In genomic region chr20:18223399-18223798, GRCh38 we compare ENCODE assay signal across 17 cellular contexts.
DNase-seq lines count a peak whose midpoint lies in the region; ATAC-seq, FAIRE-seq and TF ChIP-seq lines count a peak whose summit lies in the region.
"Had no signal": no experiment of that assay in that cellular context is flagged by ENCODE, and none has a peak within 500 bp of the region (broad histone marks: within the 10 kb centered on the region; RNA-seq: fewer than 3 reads in every experiment).

No MANE protein-coding gene starts in this region.

- DNase-seq in ELR (ENCODE audit: low read depth) = peak; percentile 4
- DNase-seq in PC-9 = peak; percentile 4 to 59
- peak; percentile 5 for DNase-seq in endothelial cell of umbilical vein (ENCODE audit: low read depth, low spot score)
- DNase-seq in tibial nerve (ENCODE audit: low spot score in 2 of 2) = no peak
- no peak for DNase-seq in Kasumi-1 (lab: John Stamatoyannopoulos, UW)
- DNase-seq in EL = no peak
- DNase-seq: CD4-positive, alpha-beta T cell; DMS79 treated with DMSO at 0.1 percent for 48 hours; H9; NCI-H1694; NCI-H446; NCI-H748 treated with DMSO at 0.1 percent for 48 hours had no signal

- 77 to 83% methylated on average over 4 of the region's 4 CpGs for WGBS in tibial nerve, 2 donors

- H3K4me3 Mint-ChIP-seq in nephron = no peak overlapping the region
- H3K4me3 Mint-ChIP-seq: B cell; CD4-positive, alpha-beta T cell; H9 had no signal

- H3K9me3 Mint-ChIP-seq in nephron = peaks cover 6% of the 10 kb centered on the region
- H3K9me3 Mint-ChIP-seq: CD4-positive, alpha-beta T cell; H9 had no signal

- H3F3A ChIP-seq in PC-9 (ENCODE audit: insufficient read depth, low read depth) = peaks cover 30% of the 10 kb centered on the region

- no peak for FAIRE-seq in endothelial cell of umbilical vein (lab: Jason Lieb, UNC)
- FAIRE-seq: D721Med, RCC 7860 had no signal

- H2AFZ ChIP-seq in PC-9 = no peak overlapping the region
- no peak overlapping the region for H2AFZ ChIP-seq in endothelial cell of umbilical vein (ENCODE audit: low read depth, low read length)

- H3K36me3 Mint-ChIP-seq in nephron (ENCODE audit: low read depth) = no peaks in the 10 kb centered on the region

- H3K9me1 ChIP-seq in endothelial cell of umbilical vein (replicated peaks; ENCODE audit: control insufficient read depth, extremely low read depth, insufficient read depth, low read length) = no peaks in the 10 kb centered on the region

- H3K9me3 ChIP-seq in PC-9 (ENCODE audit: insufficient read depth, low read depth) (peaks cover 6% of the 10 kb centered on the region; the same call in 1 of the 2 replicates), endothelial cell of umbilical vein (replicated peaks; ENCODE audit: control insufficient read depth, insufficient read depth, low read length) (no peaks in the 10 kb centered on the region), tibial nerve (peaks cover 0 to 6% (median 0%) of the 10 kb centered on the region in 4 donors)

- TF ChIP-seq CTCF in PC-9 (conservative IDR thresholded peaks at IDR 0.05) (no peak), endothelial cell of umbilical vein (IDR thresholded peaks at IDR 0.05; ENCODE audit: extremely low read depth in 1 of 2, insufficient read depth in 1 of 2, low read depth in 1 of 2, low read length in 2 of 2) (no peak), nephron (IDR thresholded peaks at IDR 0.05; ENCODE audit: unreplicated experiment in 3 of 3) (no peak), tibial nerve (IDR thresholded peaks at IDR 0.05) (no peak)

- intact Hi-C loops in PC-9 (cut with micrococcal nuclease; ENCODE audit: unreplicated experiment) (no loop called here), endothelial cell of umbilical vein (cut with micrococcal nuclease) (loop anchor here (5.0 kb wide), 1 partner anchor 86 kb away; the partner anchor contains the start of genes KAT14 and PET117)

- peak overlapping the region; percentile 46 to 89 (median 82) for H3K27ac Mint-ChIP-seq in nephron
- H3K27ac Mint-ChIP-seq: B cell; CD4-positive, alpha-beta T cell had no signal

- CTCF ChIA-PET in PC-9 (lab: Charles Lee) (interaction anchor here (0.6 kb wide), 2 partner anchors 31 to 247 kb away, joined by 12 to 17 read pairs; no protein-coding TSS in a partner anchor), endothelial cell of umbilical vein (lab: Charles Lee) (no interaction called here)

- H3K4me1 ChIP-seq in PC-9 (replicated peaks; ENCODE audit: insufficient read depth) (peaks cover 37% of the 10 kb centered on the region), endothelial cell of umbilical vein (ENCODE audit: control insufficient read depth, extremely low read depth, insufficient read depth, low read length) (peaks cover 14% of the 10 kb centered on the region), tibial nerve (peaks cover 0 to 21% (median 12%) of the 10 kb centered on the region in 4 donors)

- no peak for ATAC-seq in HG02610 (IDR thresholded peaks at IDR 0.05; ENCODE audit: unreplicated experiment)

- TF ChIP-seq EP300 in tibial nerve (IDR thresholded peaks at IDR 0.05) = no peak

- H3K27ac ChIP-seq in PC-9 = 0 out of 2 replicates have a peak overlapping the region, but pooled peaks have one; percentile 11
- no peak overlapping the region for H3K27ac ChIP-seq in endothelial cell of umbilical vein (ENCODE audit: insufficient read depth, low read depth, low read length)
- H3K27ac ChIP-seq in tibial nerve = no peak overlapping the region

- H3K4me3 ChIP-seq in PC-9 (no peak overlapping the region), endothelial cell of umbilical vein (replicated peaks in 1 of 3; ENCODE audit: insufficient read depth in 1 of 3, low read depth in 1 of 3, low read length in 3 of 3) (no peak overlapping the region), tibial nerve (no peak overlapping the region)

- H4K20me1 ChIP-seq in PC-9 (ENCODE audit: insufficient read depth) (no peaks in the 10 kb centered on the region), endothelial cell of umbilical vein (replicated peaks; ENCODE audit: control insufficient read depth, extremely low read depth, insufficient read depth, low read length) (no peaks in the 10 kb centered on the region)

- BruUV-seq in PC-9 (replicated peaks; lab: Mats Ljungman, UMichigan) (no TSS peak), endothelial cell of umbilical vein (replicated peaks; lab: Mats Ljungman, UMichigan) (no TSS peak)

- H3K79me2 ChIP-seq in PC-9 (ENCODE audit: low read depth) (no peaks in the 10 kb centered on the region), endothelial cell of umbilical vein (ENCODE audit: control insufficient read depth, insufficient read depth, low read length) (no peaks in the 10 kb centered on the region)

- peaks cover 49% of the 10 kb centered on the region for H3K4me1 Mint-ChIP-seq in nephron
- H3K4me1 Mint-ChIP-seq: B cell had no signal

- POLR2A ChIA-PET in PC-9 (lab: Charles Lee; ENCODE audit: unreplicated experiment) = interaction anchor here (0.6 to 0.7 kb wide), 4 partner anchors 9 to 79 kb away, joined by 4 to 9 read pairs (median 5); no protein-coding TSS in a partner anchor
- POLR2A ChIA-PET in endothelial cell of umbilical vein (lab: Charles Lee) = no interaction called here

- dilution Hi-C loops in endothelial cell of umbilical vein (cut with MboI; ENCODE audit: extremely low pct_ligation_motif_present, low sequenced_read_pairs) = no loop called here

- H3K27me3 Mint-ChIP-seq in nephron (ENCODE audit: low read depth) = no peaks in the 10 kb centered on the region

- H3K36me3 ChIP-seq in PC-9 (ENCODE audit: low read depth) (no peaks in the 10 kb centered on the region), endothelial cell of umbilical vein (ENCODE audit: control insufficient read depth in 2 of 2, extremely low read depth in 1 of 2, insufficient read depth in 2 of 2, low read length in 2 of 2) (no peaks in the 10 kb centered on the region), tibial nerve (no peaks in the 10 kb centered on the region)

- H3K4me2 ChIP-seq in PC-9 = peak overlapping the region; percentile 8; the same call in 1 of the 2 replicates
- no peak overlapping the region for H3K4me2 ChIP-seq in endothelial cell of umbilical vein (ENCODE audit: insufficient read depth, low read length)

- no peaks in the 10 kb centered on the region for H3K27me3 ChIP-seq in PC-9 (ENCODE audit: insufficient read depth, low read depth)
- no peaks in the 10 kb centered on the region for H3K27me3 ChIP-seq in endothelial cell of umbilical vein (ENCODE audit: control insufficient read depth in 2 of 2, insufficient read depth in 2 of 2, low read length in 2 of 2)
- H3K27me3 ChIP-seq in tibial nerve = no peaks in the 10 kb centered on the region

- no peak overlapping the region for H3K9ac ChIP-seq in endothelial cell of umbilical vein (replicated peaks; ENCODE audit: extremely low read depth, insufficient read depth, low read length)

- H3K9me2 ChIP-seq in PC-9 (ENCODE audit: insufficient read depth) = no peaks in the 10 kb centered on the region

- TF ChIP-seq POLR2A in endothelial cell of umbilical vein (IDR thresholded peaks at IDR 0.05; ENCODE audit: low read depth, low read length) (no peak), tibial nerve (IDR thresholded peaks at IDR 0.05) (no peak)

TF ChIP-seq in endothelial cell of umbilical vein, 7 proteins besides CTCF, POLR2A, EP300 and RAD21:
- TF ChIP-seq MYC (IDR thresholded peaks at IDR 0.05; ENCODE audit: low read depth, low read length) (no peak), JUN (IDR thresholded peaks at IDR 0.05; ENCODE audit: borderline replicate concordance, insufficient read depth, insufficient read length, low read depth) (no peak), MAX (IDR thresholded peaks at IDR 0.05; ENCODE audit: insufficient read depth, insufficient read length) (no peak), GATA2 (IDR thresholded peaks at IDR 0.05; ENCODE audit: insufficient read depth, insufficient read length, low read depth, low read length) (no peak), POLR2AphosphoS5 (IDR thresholded peaks at IDR 0.05; ENCODE audit: insufficient read depth, low read depth, low read length) (no peak), FOS (IDR thresholded peaks at IDR 0.05; ENCODE audit: borderline replicate concordance, insufficient read depth, low read length) (no peak), EZH2 (IDR thresholded peaks at IDR 0.05; ENCODE audit: borderline replicate concordance, low read depth, low read length, severe bottlenecking) (no peak)

Comparison
In these comparisons a context has a peak if more than half of its experiments do, and no peak if none do; other contexts are left out.
1. DNase-seq: peak in ELR (single experiment), PC-9 (2 of 2) and endothelial cell of umbilical vein (single experiment); none in tibial nerve (0 of 2), Kasumi-1 (0 of 2) and EL (single experiment).